9 cellular contexts compared by ENCODE assay signal in the genomic region with DNA sequence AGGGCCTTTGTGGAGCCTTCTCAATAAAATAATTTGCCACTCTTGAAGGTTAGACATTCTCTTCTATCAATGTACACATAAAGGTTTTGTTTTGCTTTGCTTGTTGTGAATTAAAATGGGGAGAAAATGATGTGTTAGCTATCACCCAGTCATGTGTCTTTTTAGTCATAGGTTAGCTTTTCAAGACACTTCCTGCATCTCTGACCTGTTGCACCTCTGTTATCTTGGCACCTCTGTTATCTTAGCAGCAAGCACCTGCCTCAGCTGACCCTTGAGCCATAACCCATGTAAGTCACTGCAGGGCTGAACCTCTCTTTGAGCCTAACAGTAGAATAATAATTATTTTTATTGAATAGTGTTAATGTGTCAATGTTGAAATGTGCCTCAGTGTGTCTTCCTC. TPM values are rescaled to one million over a fixed set of nuclear protein-coding genes. Genes with fewer than 3 reads are reported as not detected.
A peak's percentile ranks its signal among the peaks of the same experiment; 100 is the strongest.
DNase-seq lines count a peak whose midpoint lies in the region; ATAC-seq and TF ChIP-seq lines count a peak whose summit lies in the region.
"Had no signal": no experiment of that assay in that cellular context is flagged by ENCODE, and none has a peak within 500 bp of the region (broad histone marks: within the 10 kb centered on the region; RNA-seq: fewer than 3 reads in every experiment).

No MANE protein-coding gene starts in this region.

- H2AFZ ChIP-seq in parathyroid adenoma = peak overlapping the region; percentile 81

- H3K9ac ChIP-seq in parathyroid adenoma = no peak overlapping the region

- TF ChIP-seq POLR2A in erythroblast (IDR thresholded peaks at IDR 0.05; ENCODE audit: low read length) = no peak

- no peak overlapping the region for H3K27ac ChIP-seq in parathyroid adenoma

- ATAC-seq in HG02885 (IDR thresholded peaks at IDR 0.05; ENCODE audit: poor library complexity, unreplicated experiment) (no peak), HG03139 (IDR thresholded peaks at IDR 0.05; ENCODE audit: unreplicated experiment) (no peak)

- no peaks in the 10 kb centered on the region for H3K4me1 ChIP-seq in parathyroid adenoma

- H3K27me3 ChIP-seq in parathyroid adenoma (ENCODE audit: control insufficient read depth, insufficient read depth, low read length) (no peaks in the 10 kb centered on the region), H7 (ENCODE audit: control insufficient read depth, insufficient read depth, low read length) (no peaks in the 10 kb centered on the region)

- no peak for TF ChIP-seq CTCF in parathyroid adenoma (IDR thresholded peaks at IDR 0.05)

- H3K79me2 ChIP-seq in parathyroid adenoma = no peaks in the 10 kb centered on the region

- no peaks in the 10 kb centered on the region for H3K9me3 ChIP-seq in parathyroid adenoma (ENCODE audit: control insufficient read depth, low read length)

- no peak overlapping the region for H3K4me3 ChIP-seq in parathyroid adenoma (ENCODE audit: low read depth, low read length)
- no peak overlapping the region for H3K4me3 ChIP-seq in H7 (ENCODE audit: insufficient read depth, low read depth, low read length)

- H3K4me2 ChIP-seq in parathyroid adenoma (ENCODE audit: low read length) = peak overlapping the region; percentile 26

- DNase-seq in ELR (ENCODE audit: low read depth) (peak; percentile 1), OCI-M1 (lab: John Stamatoyannopoulos, UW) (peak; percentile 48), erythroblast (lab: John Stamatoyannopoulos, UW) (peak; percentile 17 to 27), C1 segment of cervical spinal cord (lab: John Stamatoyannopoulos, UW) (no peak), H7 (no peak)
- DNase-seq: SIG-M5 had no signal

- H3K36me3 ChIP-seq in parathyroid adenoma (ENCODE audit: control insufficient read depth, insufficient read depth, low read length) (no peaks in the 10 kb centered on the region), H7 (replicated peaks; ENCODE audit: control insufficient read depth, insufficient read depth, low read length) (no peaks in the 10 kb centered on the region)

RNA-seq across cellular contexts. Expression of a gene that starts 1.0 kb away (rescaled TPM):
- total RNA-seq in H7 (2014; rRNA removed; shearing (Covaris generic)) = 5.2 and 7.1 TPM in 2 replicates

RNA-seq across cellular contexts. Expression of a gene that starts 38.5 kb away (rescaled TPM):
- total RNA-seq in H7 (2014; rRNA removed; shearing (Covaris generic)) = 0.07 and 0.42 TPM in 2 replicates

Comparison
In these comparisons a context has a peak if more than half of its experiments do, and no peak if none do; other contexts are left out.
1. DNase-seq: peak in ELR (single experiment), OCI-M1 (single experiment) and erythroblast (2 of 2); none in C1 segment of cervical spinal cord (0 of 14) and H7 (single experiment).